Comparison of ENCODE assay signal across 19 cellular contexts in the genomic region with DNA sequence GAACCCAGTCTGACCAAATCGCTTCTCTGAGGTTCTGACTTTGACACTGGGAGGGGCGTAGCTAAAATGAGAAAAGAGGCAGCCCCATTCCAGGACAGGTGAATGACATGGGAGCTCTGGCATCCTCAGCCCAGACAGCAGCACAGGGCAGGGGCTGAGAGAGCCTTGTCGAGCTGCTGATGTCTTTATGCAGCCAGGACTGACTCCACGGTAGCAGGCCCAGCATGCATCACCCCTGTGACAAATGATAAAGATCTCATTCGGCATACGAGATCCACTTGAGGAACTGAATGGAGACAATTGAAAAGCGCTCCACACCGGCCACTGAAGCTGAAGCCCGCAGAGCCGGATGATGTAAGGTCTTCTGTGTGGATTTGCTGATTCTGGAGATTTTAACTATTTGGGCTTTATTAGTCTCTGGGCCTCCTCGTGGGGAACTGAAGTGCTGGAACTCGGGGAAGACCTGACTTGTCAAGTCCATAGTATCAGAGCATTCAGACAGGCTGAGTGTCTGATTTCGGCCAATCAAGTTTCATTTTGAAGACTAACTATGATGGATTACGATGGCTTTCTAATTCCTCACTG. TPM values are rescaled to one million over a fixed set of nuclear protein-coding genes. Genes with fewer than 3 reads are reported as not detected.
"Had no signal": no experiment of that assay in that cellular context is flagged by ENCODE, and none has a peak within 500 bp of the region (broad histone marks: within the 10 kb centered on the region; RNA-seq: fewer than 3 reads in every experiment).

No MANE protein-coding gene starts in this region.

- H3K4me3 Mint-ChIP-seq: activated T-cell treated with anti-CD3 and anti-CD28 coated beads, Interleukin-2, amount 50 U/mL, for 72 hours; nephron progenitor cell; stimulated activated naive B cell treated with anti-CD40 and anti-IgM and Interleukin-4, amounts not matched to agents 10 μg/mL and 1 μg/mL and 100 μg/mL, for 72 hours had no signal

- H3K36me3 Mint-ChIP-seq: stimulated activated naive B cell treated with anti-CD40 and anti-IgM and Interleukin-4, amounts not matched to agents 10 μg/mL and 1 μg/mL and 100 μg/mL, for 72 hours had no signal

- H3K27me3 ChIP-seq: ascending aorta had no signal

- H3K27ac Mint-ChIP-seq: activated T-cell treated with anti-CD3 and anti-CD28 coated beads, Interleukin-2, amount 50 U/mL, for 72 hours; stimulated activated naive B cell treated with anti-CD40 and anti-IgM and Interleukin-4, amounts not matched to agents 10 μg/mL and 1 μg/mL and 100 μg/mL, for 72 hours had no signal

- H3K9me3 ChIP-seq: ascending aorta, thoracic aorta had no signal

- H3K27ac ChIP-seq: ascending aorta, thoracic aorta had no signal

- H3K27me3 Mint-ChIP-seq: stimulated activated naive B cell treated with anti-CD40 and anti-IgM and Interleukin-4, amounts not matched to agents 10 μg/mL and 1 μg/mL and 100 μg/mL, for 72 hours had no signal

- H3K36me3 ChIP-seq: ascending aorta, thoracic aorta had no signal

- DNase-seq: activated CD4-positive, alpha-beta T cell treated with anti-CD3 and anti-CD28 coated beads, Interleukin-2, amount 50 U/mL, for 4 hours; activated effector memory CD4-positive, alpha-beta T cell treated with anti-CD3 and anti-CD28 coated beads, Interleukin-2, amount 50 U/mL, for 16 hours; activated naive CD4-positive, alpha-beta T cell treated with anti-CD3 and anti-CD28 coated beads, Interleukin-2, amount 50 U/mL, for 16 hours; activated T-cell treated with anti-CD3 and anti-CD28 coated beads, Interleukin-2, amount 50 U/mL, for 72 hours; cerebellar nuclear complex; cortex of kidney; erythroblast; kidney; midbrain; nephron progenitor cell; occipital lobe; posterior cingulate gyrus; retina; stimulated activated naive B cell treated with anti-CD40 and anti-IgM and Interleukin-4, amounts not matched to agents 10 μg/mL and 1 μg/mL and 100 μg/mL, for 72 hours had no signal

- H3K4me1 ChIP-seq: ascending aorta had no signal

- H3K9me3 Mint-ChIP-seq: activated T-cell treated with anti-CD3 and anti-CD28 coated beads, Interleukin-2, amount 50 U/mL, for 72 hours; nephron progenitor cell; stimulated activated naive B cell treated with anti-CD40 and anti-IgM and Interleukin-4, amounts not matched to agents 10 μg/mL and 1 μg/mL and 100 μg/mL, for 72 hours had no signal

- H3K4me3 ChIP-seq: ascending aorta, lung, thoracic aorta had no signal

- ATAC-seq: activated T-cell treated with anti-CD3 and anti-CD28 coated beads, Interleukin-2, amount 50 U/mL, for 72 hours; left lobe of liver; stimulated activated naive B cell treated with anti-CD40 and anti-IgM and Interleukin-4, amounts not matched to agents 10 μg/mL and 1 μg/mL and 100 μg/mL, for 72 hours had no signal

RNA-seq across cellular contexts. Expression of gene MAP1LC3B2, which starts 56.9 kb away (rescaled TPM):
- total RNA-seq: ascending aorta, left lobe of liver, urinary bladder had no signal
